In genomic region chr19:43905897-43906296, GRCh38 we compare ENCODE assay signal across 37 cellular contexts. TPM values are rescaled to one million over a fixed set of nuclear protein-coding genes. Genes with fewer than 3 reads are reported as not detected.
"Had no signal": no experiment of that assay in that cellular context is flagged by ENCODE, and none has a peak within 500 bp of the region (broad histone marks: within the 10 kb centered on the region; RNA-seq: fewer than 3 reads in every experiment).

No MANE protein-coding gene starts in this region.

- H3K36me3 ChIP-seq: adrenal gland, ascending aorta, brain microvascular endothelial cell, breast epithelium, cardiac muscle cell had no signal

- H3K27ac ChIP-seq: adrenal gland, ascending aorta, body of pancreas, brain microvascular endothelial cell, breast epithelium, cardiac muscle cell had no signal

- H3K4me1 ChIP-seq: ascending aorta, breast epithelium had no signal

- H3K4me1 Mint-ChIP-seq: activated T-helper 17 cell treated with anti-CD3 and anti-CD28 coated beads, Interleukin-2, amount 50 U/mL, for 72 hours had no signal

- DNase-seq: activated effector memory CD4-positive, alpha-beta T cell treated with anti-CD3 and anti-CD28 coated beads, Interleukin-2, amount 50 U/mL, for 16 hours; activated effector memory CD4-positive, alpha-beta T cell treated with Interleukin-2 at 50 U/mL for 16 hours; activated gamma-delta T cell; activated gamma-delta T cell treated with Interleukin-2 at 50 U/mL for 16 hours; activated naive CD4-positive, alpha-beta T cell; activated naive CD4-positive, alpha-beta T cell treated with anti-CD3 and anti-CD28 coated beads for 36 hours; activated naive CD4-positive, alpha-beta T cell treated with anti-CD3 and anti-CD28 coated beads, Interleukin-2, amount 50 U/mL, for 16 hours; activated naive CD8-positive, alpha-beta T cell treated with anti-CD3 and anti-CD28 coated beads for 36 hours; activated naive CD8-positive, alpha-beta T cell treated with anti-CD3 and anti-CD28 coated beads, Interleukin-2, amount 10 ng/mL, durations not matched to agents 7 days and 5 days; activated naive CD8-positive, alpha-beta T cell treated with anti-CD3 and anti-CD28 coated beads, Interleukin-2, amount 50 U/mL, for 24 hours; activated T-cell treated with anti-CD3 and anti-CD28 coated beads for 4 hours; activated T-cell treated with anti-CD3 and anti-CD28 coated beads, Interleukin-2, amount 50 U/mL, for 1 hour; activated T-cell treated with anti-CD3 and anti-CD28 coated beads, Interleukin-2, amount 50 U/mL, for 24 hours; activated T-cell treated with anti-CD3 and anti-CD28 coated beads, Interleukin-2, amount 50 U/mL, for 4 hours; activated T-cell treated with anti-CD3 and anti-CD28 coated beads, Interleukin-2, amount 50 U/mL, for 48 hours; activated T-cell treated with anti-CD3 and anti-CD28 coated beads, Interleukin-2, amount 50 U/mL, for 72 hours; adrenal gland; amniotic stem cell; amygdala; anterior cingulate cortex; aorta; body of pancreas; brain microvascular endothelial cell; caudate nucleus; central memory CD4-positive, alpha-beta T cell; cerebellar nuclear complex had no signal

- ATAC-seq: activated naive CD4-positive, alpha-beta T cell treated with anti-CD3 and anti-CD28 coated beads, Interleukin-2, amount 50 U/mL, for 72 hours; activated naive CD8-positive, alpha-beta T cell treated with anti-CD3 and anti-CD28 coated beads, Interleukin-2, amount 50 U/mL, for 24 hours; activated T-cell treated with anti-CD3 and anti-CD28 coated beads, Interleukin-2, amount 50 U/mL, for 4 hours; activated T-cell treated with anti-CD3 and anti-CD28 coated beads, Interleukin-2, amount 50 U/mL, for 72 hours; activated T-helper 17 cell treated with anti-CD3 and anti-CD28 coated beads, Interleukin-2, amount 50 U/mL, for 72 hours; body of pancreas had no signal

- H3K4me3 Mint-ChIP-seq: activated naive CD4-positive, alpha-beta T cell treated with anti-CD3 and anti-CD28 coated beads for 36 hours; activated naive CD4-positive, alpha-beta T cell treated with anti-CD3 and anti-CD28 coated beads, Interleukin-2, amount 50 U/mL, for 24 hours; activated naive CD8-positive, alpha-beta T cell; activated naive CD8-positive, alpha-beta T cell treated with anti-CD3 and anti-CD28 coated beads for 36 hours; activated naive CD8-positive, alpha-beta T cell treated with anti-CD3 and anti-CD28 coated beads, Interleukin-2, amount 10 ng/mL, durations not matched to agents 7 days and 5 days; activated naive CD8-positive, alpha-beta T cell treated with anti-CD3 and anti-CD28 coated beads, Interleukin-2, amount 50 U/mL, for 24 hours; activated T-cell treated with anti-CD3 and anti-CD28 coated beads, Interleukin-2, amount 50 U/mL, for 24 hours; activated T-cell treated with anti-CD3 and anti-CD28 coated beads, Interleukin-2, amount 50 U/mL, for 4 hours; activated T-cell treated with anti-CD3 and anti-CD28 coated beads, Interleukin-2, amount 50 U/mL, for 72 hours; activated T-helper 1 cell treated with anti-CD3 and anti-CD28 coated beads, Interleukin-12 subunit alpha, Interleukin-12 subunit beta, Interleukin-2, Interleukin-4 antibody, amounts not matched to agents 30 ng/mL and 10 ng/mL and 1 ng/mL, durations not matched to agents 14 hours and 24 hours and 36 hours; activated T-helper 17 cell treated with anti-CD3 and anti-CD28 coated beads, Interleukin-2, amount 50 U/mL, for 72 hours; central memory CD8-positive, alpha-beta T cell had no signal

- H3K27ac Mint-ChIP-seq: activated naive CD4-positive, alpha-beta T cell treated with anti-CD3 and anti-CD28 coated beads for 36 hours; activated naive CD4-positive, alpha-beta T cell treated with anti-CD3 and anti-CD28 coated beads, Interleukin-2, amount 50 U/mL, for 24 hours; activated naive CD4-positive, alpha-beta T cell treated with anti-CD3 and anti-CD28 coated beads, Interleukin-2, amount 50 U/mL, for 72 hours; activated naive CD8-positive, alpha-beta T cell; activated naive CD8-positive, alpha-beta T cell treated with anti-CD3 and anti-CD28 coated beads for 36 hours; activated naive CD8-positive, alpha-beta T cell treated with anti-CD3 and anti-CD28 coated beads, Interleukin-2, amount 10 ng/mL, durations not matched to agents 7 days and 5 days; activated naive CD8-positive, alpha-beta T cell treated with anti-CD3 and anti-CD28 coated beads, Interleukin-2, amount 50 U/mL, for 24 hours; activated T-cell treated with anti-CD3 and anti-CD28 coated beads, Interleukin-2, amount 50 U/mL, for 24 hours; activated T-cell treated with anti-CD3 and anti-CD28 coated beads, Interleukin-2, amount 50 U/mL, for 72 hours; activated T-helper 1 cell treated with anti-CD3 and anti-CD28 coated beads, Interleukin-12 subunit alpha, Interleukin-12 subunit beta, Interleukin-2, Interleukin-4 antibody, amounts not matched to agents 30 ng/mL and 10 ng/mL and 1 ng/mL, durations not matched to agents 14 hours and 24 hours and 36 hours; activated T-helper 17 cell treated with anti-CD3 and anti-CD28 coated beads, Interleukin-2, amount 50 U/mL, for 72 hours; activated T-helper 2 cell treated with anti-CD3 and anti-CD28 coated beads, Interferon-gamma antibody, Interleukin-2, Interleukin-4, amounts not matched to agents 10 μg/mL and 5 μg/mL and 100 μg/mL, durations not matched to agents 14 hours and 24 hours and 36 hours; brain had no signal

- H3K27me3 Mint-ChIP-seq: activated naive CD4-positive, alpha-beta T cell treated with anti-CD3 and anti-CD28 coated beads, Interleukin-2, amount 50 U/mL, for 24 hours; activated naive CD8-positive, alpha-beta T cell; activated naive CD8-positive, alpha-beta T cell treated with anti-CD3 and anti-CD28 coated beads for 36 hours; activated naive CD8-positive, alpha-beta T cell treated with anti-CD3 and anti-CD28 coated beads, Interleukin-2, amount 10 ng/mL, durations not matched to agents 7 days and 5 days; activated naive CD8-positive, alpha-beta T cell treated with anti-CD3 and anti-CD28 coated beads, Interleukin-2, amount 50 U/mL, for 24 hours; activated T-cell treated with anti-CD3 and anti-CD28 coated beads, Interleukin-2, amount 50 U/mL, for 24 hours; activated T-helper 17 cell treated with anti-CD3 and anti-CD28 coated beads, Interleukin-2, amount 50 U/mL, for 72 hours; central memory CD8-positive, alpha-beta T cell had no signal

- H3K27me3 ChIP-seq: adrenal gland, ascending aorta, body of pancreas, brain microvascular endothelial cell, breast epithelium, cardiac muscle cell had no signal

- H3K4me3 ChIP-seq: adrenal gland, ascending aorta, body of pancreas, breast epithelium, cardiac muscle cell had no signal

RNA-seq across cellular contexts. Expression of gene ZNF404, which starts 22.1 kb away (rescaled TPM):
- total RNA-seq: ascending aorta had no signal
